In genomic region chr15:64112077-64112772, GRCh38 we compare ENCODE assay signal across 14 cellular contexts. TPM values are rescaled to one million over a fixed set of nuclear protein-coding genes. Genes with fewer than 3 reads are reported as not detected.
DNase-seq lines count a peak whose midpoint lies in the region; ATAC-seq, FAIRE-seq and TF ChIP-seq lines count a peak whose summit lies in the region.
"Had no signal": no experiment of that assay in that cellular context is flagged by ENCODE, and none has a peak within 500 bp of the region (broad histone marks: within the 10 kb centered on the region; RNA-seq: fewer than 3 reads in every experiment).

No MANE protein-coding gene starts in this region.

- BruUV-seq in HepG2 (replicated peaks; lab: Mats Ljungman, UMichigan): no TSS peak

- H2AFZ ChIP-seq in HepG2 (ENCODE audit: low read length): no peak overlapping the region

- ATAC-seq in A549 (peak; percentile 36 to 39; a peak in 1 of 6 replicates), HepG2 (peak; percentile 92), HG02870 (IDR thresholded peaks at IDR 0.05; ENCODE audit: unreplicated experiment) (no peak)
- ATAC-seq: HCT116 had no signal

- in situ Hi-C loops in HepG2 (cut with HindIII; ENCODE audit: extremely low pct_ligation_motif_present, low pct_unique_long_range_greater_than_20kb): no loop called here

- no peak for FAIRE-seq in A549 (lab: Jason Lieb, UNC)
- peak; percentile 67 for FAIRE-seq in HepG2 (lab: Jason Lieb, UNC)
- FAIRE-seq: astrocyte had no signal

- peaks cover 7 to 44% of the 10 kb centered on the region in 2 experiments for H3K36me3 ChIP-seq in HepG2 (replicated peaks in 1 of 2; ENCODE audit: control insufficient read depth in 1 of 2, insufficient read depth in 2 of 2, low read length in 2 of 2)

- H3K27ac Mint-ChIP-seq in activated CD4-positive, alpha-beta memory T cell treated with anti-CD3 and anti-CD28 coated beads for 36 hours: peak overlapping the region; percentile 76

- TF ChIP-seq POLR2A in A549 (IDR thresholded peaks at IDR 0.05; ENCODE audit: low read length) (no peak), HepG2 (IDR thresholded peaks at IDR 0.05; ENCODE audit: insufficient read depth in 1 of 2, low read depth in 2 of 2, low read length in 2 of 2) (no peak)

- H3K4me1 ChIP-seq in A549 (peaks cover 4% of the 10 kb centered on the region; the same call in 1 of the 3 replicates), HepG2 (ENCODE audit: insufficient read depth, low read length) (peaks cover 40% of the 10 kb centered on the region)

- H3K27ac ChIP-seq in A549 (no peak overlapping the region), HepG2 (ENCODE audit: extremely low read length, insufficient read depth, low read length) (peak overlapping the region; percentile 21)

- TF ChIP-seq RAD21 in A549 (conservative IDR thresholded peaks at IDR 0.05 in 1 of 2, IDR thresholded peaks at IDR 0.05 in 1 of 2) (no peak), HepG2 (CRISPR knock-in tag; IDR thresholded peaks at IDR 0.05) (no peak)

- TF ChIP-seq CTCF in A549 (IDR thresholded peaks at IDR 0.05): no peak
- no peak for TF ChIP-seq CTCF in HepG2 (CRISPR knock-in tag; IDR thresholded peaks at IDR 0.05)

- no peaks in the 10 kb centered on the region for H3K9me3 Mint-ChIP-seq in activated CD4-positive, alpha-beta memory T cell treated with anti-CD3 and anti-CD28 coated beads for 36 hours

- intact Hi-C loops in activated CD4-positive, alpha-beta memory T cell treated with anti-CD3 and anti-CD28 coated beads for 36 hours (cut with micrococcal nuclease): loop anchor here (5.0 kb wide), 1 partner anchor 40 kb away; the partner anchor contains the start of gene SNX22
- intact Hi-C loops in HepG2 (cut with micrococcal nuclease; ENCODE audit: unreplicated experiment): no loop called here

- no peak overlapping the region for H3K4me3 Mint-ChIP-seq in activated CD4-positive, alpha-beta memory T cell treated with anti-CD3 and anti-CD28 coated beads for 36 hours

- H3K4me3 ChIP-seq in A549 (no peak overlapping the region), HepG2 (replicated peaks in 1 of 3; ENCODE audit: insufficient read depth in 1 of 3, low read depth in 2 of 3, low read length in 3 of 3) (no peak overlapping the region)
- H3K4me3 ChIP-seq: lung, SK-N-MC had no signal

- POLR2A ChIA-PET in A549 (lab: Yijun Ruan, JAX) (no interaction called here), HepG2 (lab: Yijun Ruan, JAX) (interaction anchor here (0.8 to 1.3 kb wide), 7 partner anchors 16 to 43 kb away, joined by 3 to 7 read pairs (median 4); partner anchors contain the start of genes CIAO2A and SNX1)
- POLR2A ChIA-PET in activated CD4-positive, alpha-beta memory T cell treated with anti-CD3 and anti-CD28 coated beads for 36 hours (lab: Charles Lee): interaction anchor here (0.9 to 2.1 kb wide), 4 partner anchors 17 to 135 kb away, joined by 3 to 7 read pairs (median 5); partner anchors contain the start of genes CIAO2A, PPIB and SNX1

- WGBS in A549 (ENCODE audit: missing lambda C conversion rate): 71% methylated on average over 3 of the region's 3 CpGs
- 54% methylated on average over 3 of the region's 3 CpGs for WGBS in HepG2 (ENCODE audit: low lambda C conversion rate)

- no peak overlapping the region for H3K4me2 ChIP-seq in A549
- peak overlapping the region; percentile 26; the same call in 1 of the 2 replicates for H3K4me2 ChIP-seq in HepG2 (ENCODE audit: low read depth, low read length)

- peaks cover 14% of the 10 kb centered on the region; the same call in 1 of the 2 replicates for H4K20me1 ChIP-seq in HepG2 (ENCODE audit: insufficient read depth, low read length)

- CTCF ChIA-PET in A549 (lab: Yijun Ruan, JAX): interaction anchor here (0.6 to 3.9 kb wide), 4 partner anchors 13 to 42 kb away, joined by 3 to 21 read pairs (median 18); no protein-coding TSS in a partner anchor
- CTCF ChIA-PET in activated CD4-positive, alpha-beta memory T cell treated with anti-CD3 and anti-CD28 coated beads for 36 hours (lab: Charles Lee): no interaction called here
- CTCF ChIA-PET in HepG2 (lab: Yijun Ruan, JAX; ENCODE audit: low intra/inter-chr PET ratio, low total read pairs): no interaction called here

- no peaks in the 10 kb centered on the region for H3K27me3 ChIP-seq in HepG2 (ENCODE audit: control insufficient read depth in 1 of 2, insufficient read depth in 2 of 2, low read length in 2 of 2)

- H3K36me3 Mint-ChIP-seq in activated CD4-positive, alpha-beta memory T cell treated with anti-CD3 and anti-CD28 coated beads for 36 hours: peaks cover 28% of the 10 kb centered on the region

- H3K79me2 ChIP-seq in HepG2 (ENCODE audit: insufficient read depth, low read length): peaks cover 50% of the 10 kb centered on the region

- DNase-seq in A549 (ENCODE audit: low read depth in 1 of 2, low spot score in 1 of 2) (no peak), HepG2 (ENCODE audit: low spot score) (peak; percentile 74), retina (no peak), ecto neural progenitor cell (ENCODE audit: low spot score) (no peak)
- DNase-seq in activated CD4-positive, alpha-beta memory T cell treated with anti-CD3 and anti-CD28 coated beads for 36 hours: no peak
- DNase-seq: MM.1S; stimulated activated CD4-positive, alpha-beta T cell treated with anti-CD3 and anti-CD28 coated beads, Interleukin-12 subunit alpha, Interleukin-12 subunit beta, amount 100 ng/mL, for 4 hours; stimulated activated naive CD4-positive, alpha-beta T cell treated with Interleukin-2 at 50 U/mL for 16 hours had no signal

- no peaks in the 10 kb centered on the region for H3K27me3 Mint-ChIP-seq in activated CD4-positive, alpha-beta memory T cell treated with anti-CD3 and anti-CD28 coated beads for 36 hours

- no peak overlapping the region for H3K9ac ChIP-seq in HepG2 (ENCODE audit: insufficient read depth, low read depth, low read length)

- H3K9me3 ChIP-seq in A549 (no peaks in the 10 kb centered on the region), HepG2 (ENCODE audit: low read length) (no peaks in the 10 kb centered on the region)

- TF ChIP-seq EP300 in A549 (IDR thresholded peaks at IDR 0.05) (no peak), HepG2 (IDR thresholded peaks at IDR 0.05; ENCODE audit: low read depth in 2 of 2, low read length in 2 of 2) (0 out of 4 replicates have a peak, but pooled peaks of 1 of the 2 experiments have one; percentile 28), HepG2 (CRISPR knock-in tag; IDR thresholded peaks at IDR 0.05; ENCODE audit: borderline replicate concordance) (no peak)

- peaks cover 38% of the 10 kb centered on the region for H3K4me1 Mint-ChIP-seq in activated CD4-positive, alpha-beta memory T cell treated with anti-CD3 and anti-CD28 coated beads for 36 hours (ENCODE audit: low read depth)

RNA-seq across cellular contexts. Expression of gene SNX1, which starts 16.4 kb away (rescaled TPM):
- polyA plus RNA-seq in A549 (2011; rRNA removed): 89.4 and 95.7 TPM in 2 replicates
- 79.2 and 87.7 TPM in 2 replicates for polyA plus RNA-seq in A549 (2012; cell fraction: cytosol; rRNA removed)
- 104 and 125 TPM in 2 replicates for polyA plus RNA-seq in A549 (2012; cell fraction: nucleus; rRNA removed)
- polyA plus RNA-seq in A549 (2017; fragmentation: RNase III; extraction: RNeasy Plus Mini Kit Qiagen cat#74134 plus additional on column Dnase treatment): 81.8 to 87.3 TPM (median 86.7 TPM) in 3 replicates
- 64.9 and 79.0 TPM in 2 replicates for polyA minus RNA-seq in A549 (2011; rRNA and poly(A)+ RNA removed)
- 100 to 1,000 TPM in 1 of 2 experiments, 10 to 100 TPM in 1; 99.3 to 102 TPM for total RNA-seq in activated CD4-positive, alpha-beta memory T cell treated with anti-CD3 and anti-CD28 coated beads for 36 hours
- total RNA-seq in HepG2 (2016; rRNA removed; fragmentation: Illumina TruSeq; extraction: Trizol): 29.3 and 58.2 TPM in 2 replicates
- total RNA-seq in HepG2 (2016; cell fraction: cytosol; rRNA removed; fragmentation: Illumina TruSeq; extraction: Trizol; ENCODE audit: low read depth): 12.4 and 14.5 TPM in 2 replicates
- total RNA-seq in HepG2 (2016; cell fraction: insoluble cytoplasmic fraction; rRNA removed; fragmentation: Illumina TruSeq; extraction: Trizol): 28.7 and 54.5 TPM in 2 replicates
- 20.0 and 22.0 TPM in 2 replicates for total RNA-seq in HepG2 (2016; cell fraction: membrane; rRNA removed; fragmentation: Illumina TruSeq; extraction: Trizol)
- 37.1 and 41.6 TPM in 2 replicates for total RNA-seq in HepG2 (2016; cell fraction: nucleus; rRNA removed; fragmentation: Illumina TruSeq; extraction: Trizol)
- 60.1 and 63.5 TPM in 2 replicates for polyA plus RNA-seq in HepG2 (2011; rRNA removed)
- polyA plus RNA-seq in HepG2 (2011; cell fraction: cytosol; rRNA removed): 48.1 and 49.3 TPM in 2 replicates
- 116 and 118 TPM in 2 replicates for polyA plus RNA-seq in HepG2 (2011; cell fraction: nucleus; rRNA removed)
- 46.7 and 52.1 TPM in 2 replicates for polyA plus RNA-seq in HepG2 (2012)
- polyA plus RNA-seq in HepG2 (2016; cell fraction: cytosol; fragmentation: Illumina TruSeq; extraction: Trizol; ENCODE audit: low read depth): 14.2 and 16.4 TPM in 2 replicates
- 117 and 119 TPM in 2 replicates for polyA plus RNA-seq in HepG2 (2016; cell fraction: insoluble cytoplasmic fraction; fragmentation: Illumina TruSeq; extraction: Trizol; ENCODE audit: low read depth)
- 22.7 and 27.4 TPM in 2 replicates for polyA plus RNA-seq in HepG2 (2016; cell fraction: membrane; fragmentation: Illumina TruSeq; extraction: Trizol; ENCODE audit: low read depth)
- polyA plus RNA-seq in HepG2 (2016; cell fraction: nucleus; fragmentation: Illumina TruSeq; extraction: Trizol; ENCODE audit: insufficient read depth, low read depth): 118 and 124 TPM in 2 replicates
- 89.7 and 117 TPM in 2 replicates for polyA minus RNA-seq in HepG2 (2011; rRNA and poly(A)+ RNA removed; ENCODE audit: low replicate concordance)
- polyA minus RNA-seq in HepG2 (2011; cell fraction: cytosol; rRNA and poly(A)+ RNA removed): 36.7 and 43.3 TPM in 2 replicates
- polyA minus RNA-seq in HepG2 (2011; cell fraction: nucleus; rRNA and poly(A)+ RNA removed): 56.4 and 70.6 TPM in 2 replicates

RNA-seq across cellular contexts. Expression of gene CIAO2A, which starts 18.6 kb away (rescaled TPM):
- polyA plus RNA-seq in A549 (2011; rRNA removed) (149 and 231 TPM in 2 replicates), A549 (2017; fragmentation: RNase III; extraction: RNeasy Plus Mini Kit Qiagen cat#74134 plus additional on column Dnase treatment) (140 to 156 TPM (median 141 TPM) in 3 replicates), HepG2 (2011; rRNA removed) (60.7 and 83.0 TPM in 2 replicates)
- polyA plus RNA-seq in A549 (2012; cell fraction: cytosol; rRNA removed): 76.0 and 89.9 TPM in 2 replicates
- 16.9 and 42.0 TPM in 2 replicates for polyA plus RNA-seq in A549 (2012; cell fraction: nucleus; rRNA removed)
- polyA minus RNA-seq in A549 (2011; rRNA and poly(A)+ RNA removed): 9.0 and 9.5 TPM in 2 replicates
- 10 to 100 TPM; 95.4 to 97.4 TPM for total RNA-seq in activated CD4-positive, alpha-beta memory T cell treated with anti-CD3 and anti-CD28 coated beads for 36 hours
- total RNA-seq in HepG2 (2016; rRNA removed; fragmentation: Illumina TruSeq; extraction: Trizol): 100 and 114 TPM in 2 replicates
- total RNA-seq in HepG2 (2016; cell fraction: cytosol; rRNA removed; fragmentation: Illumina TruSeq; extraction: Trizol; ENCODE audit: low read depth): 117 and 120 TPM in 2 replicates
- 104 and 128 TPM in 2 replicates for total RNA-seq in HepG2 (2016; cell fraction: insoluble cytoplasmic fraction; rRNA removed; fragmentation: Illumina TruSeq; extraction: Trizol)
- total RNA-seq in HepG2 (2016; cell fraction: membrane; rRNA removed; fragmentation: Illumina TruSeq; extraction: Trizol): 188 and 189 TPM in 2 replicates
- total RNA-seq in HepG2 (2016; cell fraction: nucleus; rRNA removed; fragmentation: Illumina TruSeq; extraction: Trizol): 45.9 and 47.2 TPM in 2 replicates
- 47.8 and 57.9 TPM in 2 replicates for polyA plus RNA-seq in HepG2 (2011; cell fraction: cytosol; rRNA removed)
- 10.1 and 17.2 TPM in 2 replicates for polyA plus RNA-seq in HepG2 (2011; cell fraction: nucleus; rRNA removed)
- polyA plus RNA-seq in HepG2 (2012): 66.7 and 86.2 TPM in 2 replicates
- polyA plus RNA-seq in HepG2 (2016; cell fraction: cytosol; fragmentation: Illumina TruSeq; extraction: Trizol; ENCODE audit: low read depth): 136 and 156 TPM in 2 replicates
- polyA plus RNA-seq in HepG2 (2016; cell fraction: insoluble cytoplasmic fraction; fragmentation: Illumina TruSeq; extraction: Trizol; ENCODE audit: low read depth): 144 and 157 TPM in 2 replicates
- polyA plus RNA-seq in HepG2 (2016; cell fraction: membrane; fragmentation: Illumina TruSeq; extraction: Trizol; ENCODE audit: low read depth): 185 and 196 TPM in 2 replicates
- polyA plus RNA-seq in HepG2 (2016; cell fraction: nucleus; fragmentation: Illumina TruSeq; extraction: Trizol; ENCODE audit: insufficient read depth, low read depth): 78.4 and 88.1 TPM in 2 replicates
- 5.8 and 12.6 TPM in 2 replicates for polyA minus RNA-seq in HepG2 (2011; rRNA and poly(A)+ RNA removed; ENCODE audit: low replicate concordance)
- 13.1 and 13.5 TPM in 2 replicates for polyA minus RNA-seq in HepG2 (2011; cell fraction: cytosol; rRNA and poly(A)+ RNA removed)
- polyA minus RNA-seq in HepG2 (2011; cell fraction: nucleus; rRNA and poly(A)+ RNA removed): 11.3 and 13.7 TPM in 2 replicates

RNA-seq across cellular contexts. Expression of gene SNX22, which starts 39.3 kb away (rescaled TPM):
- polyA plus RNA-seq in A549 (2011; rRNA removed) (0.22 and 0.41 TPM in 2 replicates), A549 (2017; fragmentation: RNase III; extraction: RNeasy Plus Mini Kit Qiagen cat#74134 plus additional on column Dnase treatment) (0.73 to 1.1 TPM (median 0.91 TPM) in 3 replicates), HepG2 (2011; rRNA removed) (2.3 and 2.4 TPM in 2 replicates)
- polyA plus RNA-seq in A549 (2012; cell fraction: cytosol; rRNA removed): 0.79 and 1.00 TPM in 2 replicates
- 2.9 and 3.5 TPM in 2 replicates for polyA plus RNA-seq in A549 (2012; cell fraction: nucleus; rRNA removed)
- 0.88 and 1.2 TPM in 2 replicates for polyA minus RNA-seq in A549 (2011; rRNA and poly(A)+ RNA removed)
- total RNA-seq in activated CD4-positive, alpha-beta memory T cell treated with anti-CD3 and anti-CD28 coated beads for 36 hours: under 1 TPM; 0.38 to 0.68 TPM
- total RNA-seq in HepG2 (2016; rRNA removed; fragmentation: Illumina TruSeq; extraction: Trizol): 3.1 and 5.5 TPM in 2 replicates
- 1.2 TPM in 2 replicates for total RNA-seq in HepG2 (2016; cell fraction: cytosol; rRNA removed; fragmentation: Illumina TruSeq; extraction: Trizol; ENCODE audit: low read depth)
- total RNA-seq in HepG2 (2016; cell fraction: insoluble cytoplasmic fraction; rRNA removed; fragmentation: Illumina TruSeq; extraction: Trizol): 3.8 and 4.8 TPM in 2 replicates
- total RNA-seq in HepG2 (2016; cell fraction: membrane; rRNA removed; fragmentation: Illumina TruSeq; extraction: Trizol): 1.7 and 2.0 TPM in 2 replicates
- 5.3 and 5.7 TPM in 2 replicates for total RNA-seq in HepG2 (2016; cell fraction: nucleus; rRNA removed; fragmentation: Illumina TruSeq; extraction: Trizol)
- polyA plus RNA-seq in HepG2 (2011; cell fraction: cytosol; rRNA removed): 1.00 and 1.3 TPM in 2 replicates
- 10.3 and 12.4 TPM in 2 replicates for polyA plus RNA-seq in HepG2 (2011; cell fraction: nucleus; rRNA removed)
- polyA plus RNA-seq in HepG2 (2012): 2.3 and 2.6 TPM in 2 replicates
- 1.4 TPM in 2 replicates for polyA plus RNA-seq in HepG2 (2016; cell fraction: cytosol; fragmentation: Illumina TruSeq; extraction: Trizol; ENCODE audit: low read depth)
- polyA plus RNA-seq in HepG2 (2016; cell fraction: insoluble cytoplasmic fraction; fragmentation: Illumina TruSeq; extraction: Trizol; ENCODE audit: low read depth): 3.3 and 4.2 TPM in 2 replicates
- polyA plus RNA-seq in HepG2 (2016; cell fraction: membrane; fragmentation: Illumina TruSeq; extraction: Trizol; ENCODE audit: low read depth): 1.9 and 2.2 TPM in 2 replicates
- 11.9 and 12.0 TPM in 2 replicates for polyA plus RNA-seq in HepG2 (2016; cell fraction: nucleus; fragmentation: Illumina TruSeq; extraction: Trizol; ENCODE audit: insufficient read depth, low read depth)
- polyA minus RNA-seq in HepG2 (2011; rRNA and poly(A)+ RNA removed; ENCODE audit: low replicate concordance): 0.68 and 5.4 TPM in 2 replicates
- polyA minus RNA-seq in HepG2 (2011; cell fraction: cytosol; rRNA and poly(A)+ RNA removed): 0.40 and 1.1 TPM in 2 replicates
- 7.0 TPM in 2 replicates for polyA minus RNA-seq in HepG2 (2011; cell fraction: nucleus; rRNA and poly(A)+ RNA removed)
- polyA plus RNA-seq: fibroblast of lung had no signal

RNA-seq across cellular contexts. Expression of gene PPIB, which starts 50.6 kb away (rescaled TPM):
- polyA plus RNA-seq in A549 (2011; rRNA removed): 594 and 676 TPM in 2 replicates
- 659 and 774 TPM in 2 replicates for polyA plus RNA-seq in A549 (2012; cell fraction: cytosol; rRNA removed)
- 436 and 458 TPM in 2 replicates for polyA plus RNA-seq in A549 (2012; cell fraction: nucleus; rRNA removed)
- polyA plus RNA-seq in A549 (2017; fragmentation: RNase III; extraction: RNeasy Plus Mini Kit Qiagen cat#74134 plus additional on column Dnase treatment): 745 to 807 TPM (median 792 TPM) in 3 replicates
- 271 and 314 TPM in 2 replicates for polyA minus RNA-seq in A549 (2011; rRNA and poly(A)+ RNA removed)
- 100 to 1,000 TPM; 277 to 283 TPM for total RNA-seq in activated CD4-positive, alpha-beta memory T cell treated with anti-CD3 and anti-CD28 coated beads for 36 hours
- total RNA-seq in HepG2 (2016; rRNA removed; fragmentation: Illumina TruSeq; extraction: Trizol): 476 and 882 TPM in 2 replicates
- total RNA-seq in HepG2 (2016; cell fraction: cytosol; rRNA removed; fragmentation: Illumina TruSeq; extraction: Trizol; ENCODE audit: low read depth): 310 and 329 TPM in 2 replicates
- total RNA-seq in HepG2 (2016; cell fraction: insoluble cytoplasmic fraction; rRNA removed; fragmentation: Illumina TruSeq; extraction: Trizol): 469 and 893 TPM in 2 replicates
- total RNA-seq in HepG2 (2016; cell fraction: membrane; rRNA removed; fragmentation: Illumina TruSeq; extraction: Trizol): 263 and 284 TPM in 2 replicates
- total RNA-seq in HepG2 (2016; cell fraction: nucleus; rRNA removed; fragmentation: Illumina TruSeq; extraction: Trizol): 653 and 716 TPM in 2 replicates
- 720 and 780 TPM in 2 replicates for polyA plus RNA-seq in HepG2 (2011; rRNA removed)
- polyA plus RNA-seq in HepG2 (2011; cell fraction: cytosol; rRNA removed): 860 and 980 TPM in 2 replicates
- polyA plus RNA-seq in HepG2 (2011; cell fraction: nucleus; rRNA removed): 242 and 249 TPM in 2 replicates
- 536 and 675 TPM in 2 replicates for polyA plus RNA-seq in HepG2 (2012)
- 356 and 376 TPM in 2 replicates for polyA plus RNA-seq in HepG2 (2016; cell fraction: cytosol; fragmentation: Illumina TruSeq; extraction: Trizol; ENCODE audit: low read depth)
- 548 and 588 TPM in 2 replicates for polyA plus RNA-seq in HepG2 (2016; cell fraction: insoluble cytoplasmic fraction; fragmentation: Illumina TruSeq; extraction: Trizol; ENCODE audit: low read depth)
- 269 and 288 TPM in 2 replicates for polyA plus RNA-seq in HepG2 (2016; cell fraction: membrane; fragmentation: Illumina TruSeq; extraction: Trizol; ENCODE audit: low read depth)
- 1,346 and 1,446 TPM in 2 replicates for polyA plus RNA-seq in HepG2 (2016; cell fraction: nucleus; fragmentation: Illumina TruSeq; extraction: Trizol; ENCODE audit: insufficient read depth, low read depth)
- polyA minus RNA-seq in HepG2 (2011; rRNA and poly(A)+ RNA removed; ENCODE audit: low replicate concordance): 378 and 425 TPM in 2 replicates
- 221 and 246 TPM in 2 replicates for polyA minus RNA-seq in HepG2 (2011; cell fraction: cytosol; rRNA and poly(A)+ RNA removed)
- 88.7 and 104 TPM in 2 replicates for polyA minus RNA-seq in HepG2 (2011; cell fraction: nucleus; rRNA and poly(A)+ RNA removed)

Comparison
In these comparisons a context has a peak if more than half of its experiments do, and no peak if none do; other contexts are left out.
1. Of the 38 proteins assayed by ChIP-seq in both HepG2 and A549: peak only in HepG2: HDAC2 and RFX5; only in A549: none; in both: MAFK; in neither: 34; mixed calls (peak in some experiments, not most) for 1.